In genomic region chr3:184429786-184430185, GRCh38 we compare ENCODE assay signal across 25 cellular contexts. TPM values are rescaled to one million over a fixed set of nuclear protein-coding genes. Genes with fewer than 3 reads are reported as not detected.
"Had no signal": no experiment of that assay in that cellular context is flagged by ENCODE, and none has a peak within 500 bp of the region (broad histone marks: within the 10 kb centered on the region; RNA-seq: fewer than 3 reads in every experiment).

No MANE protein-coding gene starts in this region.

- H3K27ac Mint-ChIP-seq: effector memory CD8-positive, alpha-beta T cell; memory B cell; naive thymus-derived CD4-positive, alpha-beta T cell; nephron progenitor cell; stimulated activated memory B cell treated with anti-CD40 and anti-IgM and Interleukin-4, amounts not matched to agents 10 μg/mL and 1 μg/mL and 100 μg/mL, for 72 hours; stimulated activated naive CD8-positive, alpha-beta T cell treated with anti-CD3 and anti-CD28 coated beads, Interleukin-15, Interleukin-2, amounts not matched to agents 100 ng/mL and 50 ng/mL, for 24 hours had no signal

- H3K9me3 ChIP-seq: heart left ventricle, left ventricle myocardium inferior, lower lobe of right lung, psoas muscle, right lobe of liver, tibial artery, upper lobe of left lung, uterus had no signal

- H2AFZ ChIP-seq: parathyroid adenoma had no signal

- DNase-seq: effector memory CD8-positive, alpha-beta T cell; erythroblast; heart left ventricle; islet precursor cell; left cardiac atrium; left ventricle myocardium inferior; lower lobe of right lung; naive thymus-derived CD4-positive, alpha-beta T cell; nephron progenitor cell; psoas muscle; retina; right lobe of liver; spleen; stimulated activated CD4-positive, alpha-beta T cell treated with anti-CD3 and anti-CD28 coated beads, Interleukin-15, amount 100 ng/mL, for 24 hours; stimulated activated CD4-positive, alpha-beta T cell treated with anti-CD3 and anti-CD28 coated beads, Interleukin-1b, Interleukin-23, amount 100 ng/mL, for 48 hours; stimulated activated CD4-positive, alpha-beta T cell treated with anti-CD3 and anti-CD28 coated beads, Interleukin-4, amount 100 ng/mL, for 24 hours; upper lobe of left lung; uterus had no signal

- H3K27me3 ChIP-seq: heart left ventricle, right lobe of liver, tibial artery, upper lobe of left lung, uterus had no signal

- ATAC-seq: effector memory CD8-positive, alpha-beta T cell; heart left ventricle; left cardiac atrium; lower lobe of right lung; naive thymus-derived CD4-positive, alpha-beta T cell; psoas muscle; right lobe of liver; stimulated activated memory B cell treated with anti-CD40 and anti-IgM and Interleukin-4, amounts not matched to agents 10 μg/mL and 1 μg/mL and 100 μg/mL, for 72 hours had no signal

- H3K27ac ChIP-seq: heart left ventricle, left ventricle myocardium inferior, lower lobe of right lung, parathyroid adenoma, psoas muscle, right lobe of liver, spleen, tibial artery, upper lobe of left lung, uterus had no signal

- H3K9ac ChIP-seq: parathyroid adenoma had no signal

- H3K9me3 Mint-ChIP-seq: effector memory CD8-positive, alpha-beta T cell; nephron progenitor cell; stimulated activated memory B cell treated with anti-CD40 and anti-IgM and Interleukin-4, amounts not matched to agents 10 μg/mL and 1 μg/mL and 100 μg/mL, for 72 hours; stimulated activated naive CD8-positive, alpha-beta T cell treated with anti-CD3 and anti-CD28 coated beads, Interleukin-15, Interleukin-2, amounts not matched to agents 100 ng/mL and 50 ng/mL, for 24 hours had no signal

- H3K4me3 ChIP-seq: heart left ventricle, left ventricle myocardium inferior, lower lobe of right lung, psoas muscle, right lobe of liver, spleen, tibial artery, upper lobe of left lung, uterus had no signal

- H3K4me1 ChIP-seq: heart left ventricle, left ventricle myocardium inferior, lower lobe of right lung, parathyroid adenoma, psoas muscle, right lobe of liver, spleen, upper lobe of left lung, uterus had no signal

- H3K4me3 Mint-ChIP-seq: effector memory CD8-positive, alpha-beta T cell; memory B cell; naive thymus-derived CD4-positive, alpha-beta T cell; nephron progenitor cell; stimulated activated memory B cell treated with anti-CD40 and anti-IgM and Interleukin-4, amounts not matched to agents 10 μg/mL and 1 μg/mL and 100 μg/mL, for 72 hours; stimulated activated naive CD8-positive, alpha-beta T cell treated with anti-CD3 and anti-CD28 coated beads, Interleukin-15, Interleukin-2, amounts not matched to agents 100 ng/mL and 50 ng/mL, for 24 hours had no signal

- H3K36me3 Mint-ChIP-seq: memory B cell; naive thymus-derived CD4-positive, alpha-beta T cell; stimulated activated memory B cell treated with anti-CD40 and anti-IgM and Interleukin-4, amounts not matched to agents 10 μg/mL and 1 μg/mL and 100 μg/mL, for 72 hours had no signal

- H3K36me3 ChIP-seq: heart left ventricle, left ventricle myocardium inferior, lower lobe of right lung, right lobe of liver, spleen, tibial artery, upper lobe of left lung, uterus had no signal

- H3K4me1 Mint-ChIP-seq: naive thymus-derived CD4-positive, alpha-beta T cell; nephron progenitor cell; stimulated activated memory B cell treated with anti-CD40 and anti-IgM and Interleukin-4, amounts not matched to agents 10 μg/mL and 1 μg/mL and 100 μg/mL, for 72 hours had no signal

RNA-seq across cellular contexts. Expression of gene CHRD, which starts 49.9 kb away (rescaled TPM):
- total RNA-seq: naive thymus-derived CD4-positive, alpha-beta T cell had no signal
- polyA plus RNA-seq: naive thymus-derived CD4-positive, alpha-beta T cell had no signal

RNA-seq across cellular contexts. Expression of gene THPO, which starts 51.8 kb away (rescaled TPM):
- total RNA-seq: endothelial cell of umbilical vein; glomerular endothelial cell; naive thymus-derived CD4-positive, alpha-beta T cell had no signal
- polyA plus RNA-seq: naive thymus-derived CD4-positive, alpha-beta T cell had no signal
